In the genomic region with DNA sequence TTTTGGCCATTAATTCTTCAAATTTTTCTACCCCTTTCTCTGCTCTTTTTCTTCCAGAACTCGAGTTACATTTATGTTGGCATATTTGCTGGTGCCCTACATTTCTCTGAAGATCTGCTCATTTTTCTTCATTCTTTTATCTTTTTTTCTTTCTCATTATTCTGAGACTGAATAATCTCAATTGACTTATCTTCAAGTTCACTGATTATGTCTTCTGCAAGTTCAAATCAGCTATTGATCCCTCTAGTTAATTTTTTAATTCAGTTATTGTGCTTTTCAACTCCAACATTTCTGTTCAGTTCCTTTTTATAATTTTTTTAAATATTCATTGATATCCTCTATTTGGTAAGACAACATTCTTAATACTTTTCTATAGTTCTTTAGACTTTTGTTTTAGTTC, we compare ENCODE assay signal across 12 cellular contexts. TPM values are rescaled to one million over a fixed set of nuclear protein-coding genes. Genes with fewer than 3 reads are reported as not detected.
"Had no signal": no experiment of that assay in that cellular context is flagged by ENCODE, and none has a peak within 500 bp of the region (broad histone marks: within the 10 kb centered on the region; RNA-seq: fewer than 3 reads in every experiment).

No MANE protein-coding gene starts in this region.

- H2AFZ ChIP-seq: GM23248 had no signal

- H3K27ac ChIP-seq: GM23248, HL-60, KMS-11 had no signal

- H3K9ac ChIP-seq: GM23248, KMS-11 had no signal

- H3K4me3 ChIP-seq: GM23248, HAP-1 had no signal

- H3K36me3 ChIP-seq: HAP-1 had no signal

- ATAC-seq: HCT116 had no signal

- DNase-seq: GM23248, GOT3, H7, HFFc6, IMR-90, KBM-7 had no signal

- H3K4me2 ChIP-seq: KMS-11 had no signal

RNA-seq across cellular contexts. Expression of a gene that starts 3.2 kb away (rescaled TPM):
- total RNA-seq: GM23248, H4, HT1080, IMR-90 had no signal
- polyA plus RNA-seq: IMR-90 had no signal
